In the genomic region with DNA sequence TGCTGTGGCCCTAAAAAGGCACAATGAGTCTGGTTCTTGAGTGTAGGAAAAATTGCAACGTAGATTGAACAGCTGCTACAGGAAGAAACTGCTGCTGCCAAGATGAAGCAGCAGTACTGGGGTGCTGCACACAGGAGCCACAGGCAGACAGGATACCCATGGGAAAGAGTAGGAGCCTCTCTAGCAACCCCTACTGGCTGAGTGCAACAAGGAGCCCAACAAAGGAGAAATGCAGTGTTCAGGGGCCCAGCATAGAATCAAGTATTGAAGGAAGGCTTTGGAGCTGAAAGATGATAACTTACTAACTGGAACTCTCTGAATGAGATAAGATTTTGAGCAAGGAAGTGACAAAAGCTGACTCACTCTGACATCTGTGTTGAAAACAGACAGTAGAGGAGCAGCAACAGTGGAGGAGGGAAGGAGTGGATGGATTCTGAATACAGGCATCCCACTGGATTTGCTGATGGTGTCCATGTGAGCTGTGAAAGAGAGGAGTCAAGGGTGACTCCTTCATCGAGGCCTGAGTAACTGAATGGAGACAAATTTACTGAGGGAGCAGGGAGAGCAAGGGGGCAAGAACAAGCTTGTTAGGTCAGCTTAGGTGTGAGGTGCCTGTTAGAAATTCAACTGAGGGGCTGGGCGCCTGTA, we compare ENCODE assay signal across 8 cellular contexts.
DNase-seq lines count a peak whose midpoint lies in the region; ATAC-seq and TF ChIP-seq lines count a peak whose summit lies in the region.

No MANE protein-coding gene starts in this region.

- H3K27ac Mint-ChIP-seq in activated CD4-positive, alpha-beta T cell treated with anti-CD3 and anti-CD28 coated beads for 36 hours = peak overlapping the region; percentile 100

- no peaks in the 10 kb centered on the region for H3K27me3 Mint-ChIP-seq in activated CD4-positive, alpha-beta T cell treated with anti-CD3 and anti-CD28 coated beads for 36 hours

- peaks cover 6% of the 10 kb centered on the region for H3K9me3 Mint-ChIP-seq in activated CD4-positive, alpha-beta T cell treated with anti-CD3 and anti-CD28 coated beads for 36 hours (ENCODE audit: low read depth)

- H3K4me1 Mint-ChIP-seq in activated CD4-positive, alpha-beta T cell treated with anti-CD3 and anti-CD28 coated beads for 36 hours = peaks cover 57% of the 10 kb centered on the region

- H3K36me3 Mint-ChIP-seq in activated CD4-positive, alpha-beta T cell treated with anti-CD3 and anti-CD28 coated beads for 36 hours (ENCODE audit: low read depth) = peaks cover 12% of the 10 kb centered on the region

- ATAC-seq in heart left ventricle (peak in 2 of 4 donors; percentile 35 to 60), HG03521 (IDR thresholded peaks at IDR 0.05; ENCODE audit: unreplicated experiment) (no peak)
- peak; percentile 85 for ATAC-seq in activated CD4-positive, alpha-beta T cell treated with anti-CD3 and anti-CD28 coated beads for 36 hours

- H3K36me3 ChIP-seq in heart left ventricle = no peaks in the 10 kb centered on the region
- H3K36me3 ChIP-seq in MG63 = no peaks in the 10 kb centered on the region
- no peaks in the 10 kb centered on the region for H3K36me3 ChIP-seq in uterus

- H3K27ac ChIP-seq in heart left ventricle = peak overlapping the region in 4 of 12 donors; percentile 4 to 56 (median 20)
- H3K27ac ChIP-seq in uterus = no peak overlapping the region

- H3K4me3 ChIP-seq in heart left ventricle (no peak overlapping the region), MG63 (no peak overlapping the region), skeletal muscle cell (ENCODE audit: low read depth, low read length) (no peak overlapping the region), uterus (no peak overlapping the region)

- H3K4me1 ChIP-seq in heart left ventricle (peaks cover 0 to 52% (median 26%) of the 10 kb centered on the region in 12 donors), uterus (peaks cover 0 to 3% of the 10 kb centered on the region in 2 donors)

- peak overlapping the region; percentile 42 for H3K4me3 Mint-ChIP-seq in activated CD4-positive, alpha-beta T cell treated with anti-CD3 and anti-CD28 coated beads for 36 hours

- TF ChIP-seq POLR2A in heart left ventricle (IDR thresholded peaks at IDR 0.05) (no peak), uterus (IDR thresholded peaks at IDR 0.05) (no peak)

- CTCF ChIA-PET in activated CD4-positive, alpha-beta T cell treated with anti-CD3 and anti-CD28 coated beads for 36 hours (lab: Charles Lee) = interaction anchor here (0.6 to 2.4 kb wide), 18 partner anchors 12 to 683 kb away, joined by 3 to 19 read pairs (median 4); no protein-coding TSS in a partner anchor

- intact Hi-C loops in heart left ventricle (cut with DNase I) (loop anchor here in 5 of 10 donors (5.0 to 10.0 kb wide), 4 partner anchors 274 to 534 kb away; partner anchors contain the start of gene JARID2 (in 2 of the 5)), cardiac septum (cut with DNase I) (loop anchor here (5.0 kb wide), 1 partner anchor 74 kb away; no protein-coding TSS in a partner anchor), uterus (cut with DNase I; ENCODE audit: low total_unique reads) (no loop called here)
- intact Hi-C loops in activated CD4-positive, alpha-beta T cell treated with anti-CD3 and anti-CD28 coated beads for 36 hours (cut with DNase I, micrococcal nuclease) = loop anchor here (1.0 to 5.0 kb wide), 11 partner anchors 22 to 500 kb away; no protein-coding TSS in a partner anchor

- 65 to 74% (median 70%) methylated on average over 3 of the region's 3 CpGs for WGBS in heart left ventricle, 4 donors

- H3K27me3 ChIP-seq in heart left ventricle = no peaks in the 10 kb centered on the region
- H3K27me3 ChIP-seq in MG63 = no peaks in the 10 kb centered on the region
- no peaks in the 10 kb centered on the region for H3K27me3 ChIP-seq in uterus

- peak in 11 of 12 donors; percentile 24 to 63 (median 45) for TF ChIP-seq CTCF in heart left ventricle (IDR thresholded peaks at IDR 0.05)
- TF ChIP-seq CTCF in uterus (IDR thresholded peaks at IDR 0.05) = no peak

- peak in 3 of 5 donors; percentile 48 to 55 (median 49) for DNase-seq in heart left ventricle
- DNase-seq in cardiac septum (ENCODE audit: low spot score) = no peak
- DNase-seq in MG63 = peak; percentile 69
- DNase-seq in activated CD4-positive, alpha-beta T cell treated with anti-CD3 and anti-CD28 coated beads for 36 hours = peak; percentile 82
- peak; percentile 66 for DNase-seq in fibroblast of peridontal ligament (ENCODE audit: extremely low read depth)
- DNase-seq in skeletal muscle cell (ENCODE audit: low read depth) = peak; percentile 82
- no peak for DNase-seq in uterus

- POLR2A ChIA-PET in activated CD4-positive, alpha-beta T cell treated with anti-CD3 and anti-CD28 coated beads for 36 hours (lab: Charles Lee) = interaction anchor here (0.8 to 1.7 kb wide), 11 partner anchors 16 to 501 kb away, joined by 3 to 10 read pairs (median 4); no protein-coding TSS in a partner anchor

- peaks cover 0 to 5% (median 0%) of the 10 kb centered on the region in 12 donors for H3K9me3 ChIP-seq in heart left ventricle
- H3K9me3 ChIP-seq in MG63 = no peaks in the 10 kb centered on the region
- no peaks in the 10 kb centered on the region for H3K9me3 ChIP-seq in uterus

Comparison
In these comparisons a context has a peak if more than half of its experiments do, and no peak if none do; other contexts are left out.
1. DNase-seq: peak in heart left ventricle (3 of 5), MG63 (single experiment), activated CD4-positive, alpha-beta T cell treated with anti-CD3 and anti-CD28 coated beads for 36 hours (single experiment), fibroblast of peridontal ligament (single experiment) and skeletal muscle cell (single experiment); none in cardiac septum (single experiment) and uterus (0 of 2).
2. CTCF ChIP-seq: peak in heart left ventricle (11 of 12); none in uterus (0 of 4).